Comparison of ENCODE assay signal across 1 cellular context in genomic region chr5:69493235-69493925, GRCh38.
TF ChIP-seq lines count a peak whose summit lies in the region.

No MANE protein-coding gene starts in this region.

TF ChIP-seq in HCT116, 20 proteins besides CTCF, POLR2A, EP300 and RAD21 (continued from another document):
- TF ChIP-seq REST (IDR thresholded peaks at IDR 0.05; ENCODE audit: low read depth): no peak
- TF ChIP-seq ELF1 (IDR thresholded peaks at IDR 0.05; ENCODE audit: borderline replicate concordance, low read depth): no peak
- no peak; the same call in 1 of the 2 replicates for TF ChIP-seq CBX3 (IDR thresholded peaks at IDR 0.05; ENCODE audit: low read depth)
